In genomic region chr10:70283071-70283444, GRCh38 we compare ENCODE assay signal across 23 cellular contexts. TPM values are rescaled to one million over a fixed set of nuclear protein-coding genes. Genes with fewer than 3 reads are reported as not detected.
"Had no signal": no experiment of that assay in that cellular context is flagged by ENCODE, and none has a peak within 500 bp of the region (broad histone marks: within the 10 kb centered on the region; RNA-seq: fewer than 3 reads in every experiment).

No MANE protein-coding gene starts in this region.

- H3K9me3 Mint-ChIP-seq: natural killer cell; stimulated activated naive B cell treated with anti-CD40 and anti-IgM and Interleukin-4, amounts not matched to agents 10 μg/mL and 1 μg/mL and 100 μg/mL, for 72 hours had no signal

- H3K36me3 ChIP-seq: adrenal gland, esophagus squamous epithelium, right atrium auricular region, tibial artery, vagina had no signal

- H3K36me3 Mint-ChIP-seq: stimulated activated naive B cell treated with anti-CD40 and anti-IgM and Interleukin-4, amounts not matched to agents 10 μg/mL and 1 μg/mL and 100 μg/mL, for 72 hours had no signal

- DNase-seq: activated CD4-positive, alpha-beta T cell treated with anti-CD3 and anti-CD28 coated beads, Interleukin-2, amount 50 U/mL, for 1 hour; activated CD8-positive, alpha-beta memory T cell treated with anti-CD3 and anti-CD28 coated beads for 24 hours; activated naive CD4-positive, alpha-beta T cell; adrenal gland; central memory CD4-positive, alpha-beta T cell; effector CD4-positive, alpha-beta T cell; esophagus squamous epithelium; left colon; natural killer cell; stimulated activated CD4-positive, alpha-beta T cell treated with anti-CD3 and anti-CD28 coated beads, Interleukin-15, amount 100 ng/mL, for 24 hours; stimulated activated CD4-positive, alpha-beta T cell treated with anti-CD3 and anti-CD28 coated beads, Interleukin-4, amount 100 ng/mL, for 1 hour; stimulated activated naive B cell treated with anti-CD40 and anti-IgM and Interleukin-4, amounts not matched to agents 10 μg/mL and 1 μg/mL and 100 μg/mL, for 72 hours had no signal

- H3K4me3 ChIP-seq: body of pancreas had no signal

- H3K27ac Mint-ChIP-seq: natural killer cell; stimulated activated naive B cell treated with anti-CD40 and anti-IgM and Interleukin-4, amounts not matched to agents 10 μg/mL and 1 μg/mL and 100 μg/mL, for 72 hours; T-helper 2 cell treated with Interferon-gamma antibody and Interleukin-4, amounts not matched to agents 5 μg/mL and 100 μg/mL, for 36 hours had no signal

- H3K9me3 ChIP-seq: adrenal gland, body of pancreas, esophagus squamous epithelium, right atrium auricular region, tibial artery, vagina had no signal

- ATAC-seq: left colon had no signal

- H3K27ac ChIP-seq: adrenal gland, body of pancreas, coronary artery, esophagus squamous epithelium, right atrium auricular region, skin epidermis, tibial artery, vagina had no signal

RNA-seq across cellular contexts. Expression of gene NPFFR1, which starts 0.7 kb away (rescaled TPM):
- total RNA-seq: body of pancreas, endothelial cell of umbilical vein, fibroblast of villous mesenchyme, lung microvascular endothelial cell, posterior vena cava, vagina had no signal
- polyA plus RNA-seq: endothelial cell of umbilical vein had no signal
